ENCODE assay signal across 8 cellular contexts in the genomic region with DNA sequence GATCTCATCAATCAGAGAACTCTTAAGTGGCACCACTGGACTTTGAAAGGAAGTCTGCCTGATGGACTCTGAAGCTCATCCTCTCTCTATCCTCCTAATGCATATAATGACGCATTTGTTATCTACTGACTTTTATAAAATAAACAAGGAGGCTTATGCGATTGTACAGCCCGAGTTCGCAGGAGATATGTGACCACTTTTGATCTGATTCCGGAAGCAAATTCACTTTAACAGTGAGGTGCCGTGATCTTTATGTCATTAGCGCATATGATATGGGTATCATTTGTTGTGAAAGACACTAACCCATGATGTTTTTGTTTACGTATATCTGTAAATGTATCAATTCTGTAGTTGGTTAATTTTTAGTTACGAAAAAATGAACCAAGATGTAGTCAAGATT. TPM values are rescaled to one million over a fixed set of nuclear protein-coding genes. Genes with fewer than 3 reads are reported as not detected.
DNase-seq lines count a peak whose midpoint lies in the region; ATAC-seq, FAIRE-seq and TF ChIP-seq lines count a peak whose summit lies in the region.

No MANE protein-coding gene starts in this region.

- H3K9ac ChIP-seq in mammary epithelial cell (ENCODE audit: insufficient read depth, low read length): peak overlapping the region; percentile 6
- H3K9ac ChIP-seq in mucosa of rectum (ENCODE audit: low read depth in 1 of 2, low read length in 2 of 2): peak overlapping the region; percentile 61 to 94

- dilution Hi-C loops in mammary epithelial cell (cut with HindIII; ENCODE audit: low sequenced_read_pairs): no loop called here

- WGBS in mammary epithelial cell (ENCODE audit: low coverage, missing lambda C conversion rate): 22% methylated on average over 9 of the region's 9 CpGs

- peak; percentile 5 for DNase-seq in EH (ENCODE audit: low read depth)
- no peak for DNase-seq in Jurkat, Clone E6-1 (ENCODE audit: low read depth, low spot score)
- DNase-seq in mammary epithelial cell: no peak
- no peak for DNase-seq in AG08396 (ENCODE audit: low spot score)
- DNase-seq in activated gamma-delta T cell (lab: John Stamatoyannopoulos, UW): no peak
- DNase-seq in urothelium cell line (ENCODE audit: low spot score): no peak

- FAIRE-seq in urothelium cell line (lab: Jason Lieb, UNC): no peak

- H3K79me2 ChIP-seq in mammary epithelial cell (ENCODE audit: insufficient read depth, low read length): peaks cover 49% of the 10 kb centered on the region

- BruUV-seq in mammary epithelial cell (replicated peaks; lab: Mats Ljungman, UMichigan): no TSS peak

- CTCF ChIA-PET in mammary epithelial cell (lab: Charles Lee; ENCODE audit: low non-redundant PET): interaction anchor here (0.6 kb wide), 1 partner anchor 542 kb away, joined by 9 read pairs; no protein-coding TSS in a partner anchor

- peak overlapping the region; percentile 92 for H3K4me3 ChIP-seq in Jurkat, Clone E6-1 (ENCODE audit: low read length)
- H3K4me3 ChIP-seq in mammary epithelial cell (replicated peaks in 1 of 3; ENCODE audit: insufficient read depth in 1 of 3, low read depth in 2 of 3, low read length in 3 of 3) (peak overlapping the region; percentile 67 to 95 (median 89)), mucosa of rectum (ENCODE audit: low read length in 2 of 2) (peak overlapping the region; percentile 97 to 100)

- H3K4me1 ChIP-seq in mammary epithelial cell (ENCODE audit: insufficient read depth, low read length) (peaks cover 11% of the 10 kb centered on the region), mucosa of rectum (ENCODE audit: control insufficient read depth in 2 of 2, insufficient read depth in 2 of 2, low read length in 2 of 2) (peaks cover 4 to 12% of the 10 kb centered on the region in 2 donors)

- peaks cover 4% of the 10 kb centered on the region for H3K36me3 ChIP-seq in mammary epithelial cell (ENCODE audit: insufficient read depth, low read length)
- peaks cover 4 to 5% of the 10 kb centered on the region in 2 donors for H3K36me3 ChIP-seq in mucosa of rectum (ENCODE audit: control insufficient read depth in 2 of 2, insufficient read depth in 2 of 2, low read length in 2 of 2)

- H4K20me1 ChIP-seq in mammary epithelial cell (ENCODE audit: insufficient read depth, low read length): no peaks in the 10 kb centered on the region

- intact Hi-C loops in mammary epithelial cell (cut with micrococcal nuclease): loop anchor here (10.0 kb wide), 2 partner anchors 148 to 388 kb away; a partner anchor contains a TSS

- in situ Hi-C loops in mammary epithelial cell (cut with MboI; ENCODE audit: low sequenced_read_pairs in 2 of 2): loop anchor here (10.0 kb wide), 1 partner anchor 508 kb away; no protein-coding TSS in a partner anchor

- no peaks in the 10 kb centered on the region for H3K9me3 ChIP-seq in mammary epithelial cell (replicated peaks; ENCODE audit: insufficient read depth, low read length)
- no peaks in the 10 kb centered on the region for H3K9me3 ChIP-seq in mucosa of rectum (ENCODE audit: control insufficient read depth in 2 of 2, low read length in 2 of 2)

- peak overlapping the region; percentile 89 for H3K4me2 ChIP-seq in mammary epithelial cell (ENCODE audit: insufficient read depth, low read depth, low read length)

- peak overlapping the region; percentile 100 for H2AFZ ChIP-seq in mammary epithelial cell (ENCODE audit: low read depth, low read length)

- TF ChIP-seq CTCF in mammary epithelial cell (conservative IDR thresholded peaks at IDR 0.05 in 1 of 2, IDR thresholded peaks at IDR 0.05 in 1 of 2; ENCODE audit: extremely low read depth in 1 of 2, insufficient read depth in 1 of 2, low read depth in 1 of 2, low read length in 2 of 2): no peak

- no peak for ATAC-seq in GM18858 (IDR thresholded peaks at IDR 0.05; ENCODE audit: unreplicated experiment)

- no peaks in the 10 kb centered on the region for H3K27me3 ChIP-seq in mammary epithelial cell (ENCODE audit: insufficient read depth, low read length)
- no peaks in the 10 kb centered on the region for H3K27me3 ChIP-seq in mucosa of rectum (ENCODE audit: control insufficient read depth in 2 of 2, insufficient read depth in 2 of 2, low read length in 2 of 2)

- peak overlapping the region; percentile 1 for H3K27ac ChIP-seq in mammary epithelial cell (ENCODE audit: insufficient read depth, low read depth, low read length)
- H3K27ac ChIP-seq in mucosa of rectum (ENCODE audit: low read depth in 2 of 2, low read length in 2 of 2): peak overlapping the region; percentile 90 to 91

RNA-seq across cellular contexts. Expression of a gene that starts 0.4 kb away (rescaled TPM):
- polyA plus RNA-seq in Jurkat, Clone E6-1 (2012; ENCODE audit: insufficient read depth, insufficient read length): 18.4 TPM
- 10 to 100 TPM; 22.0 to 30.7 TPM for total RNA-seq in mammary epithelial cell
- polyA plus RNA-seq in mammary epithelial cell: 17.2 TPM
- polyA minus RNA-seq in mammary epithelial cell: 93.1 TPM

RNA-seq across cellular contexts. Expression of a gene that starts 53.6 kb away (rescaled TPM):
- 127 TPM for polyA plus RNA-seq in Jurkat, Clone E6-1 (2012; ENCODE audit: insufficient read depth, insufficient read length)
- total RNA-seq in mammary epithelial cell: 10 to 100 TPM; 46.5 to 69.1 TPM
- polyA plus RNA-seq in mammary epithelial cell: 16.2 TPM
- 26.2 TPM for polyA minus RNA-seq in mammary epithelial cell
